Comparison of ENCODE assay signal across 8 cellular contexts in the genomic region with DNA sequence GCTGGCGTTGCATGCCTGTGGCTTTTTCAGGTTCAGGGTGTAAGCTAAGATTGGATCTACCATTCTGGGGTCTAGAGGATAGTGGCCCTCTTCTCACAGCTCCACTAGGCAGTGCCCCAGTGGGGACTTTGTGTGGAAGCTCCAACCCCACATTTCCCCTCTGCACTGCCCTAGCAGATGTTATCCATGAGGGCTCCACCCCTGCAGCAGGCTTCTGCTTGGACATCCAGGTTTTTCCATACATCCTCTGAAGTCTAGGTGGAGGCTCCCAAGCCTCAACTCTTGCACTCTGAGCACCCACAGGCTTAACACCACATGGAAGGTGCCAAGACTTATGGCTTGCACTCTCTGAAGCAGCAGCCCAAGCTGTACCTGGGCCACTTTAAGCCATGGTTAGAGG.
"Had no signal": no experiment of that assay in that cellular context is flagged by ENCODE, and none has a peak within 500 bp of the region (broad histone marks: within the 10 kb centered on the region; RNA-seq: fewer than 3 reads in every experiment).

No MANE protein-coding gene starts in this region.

- FAIRE-seq: G401.6, GM12878, GM12891, GM12892, GM18507, GM19239 had no signal

- DNase-seq: GDM1, GF-D8 had no signal

- H3K4me3 ChIP-seq: GM12878 had no signal

- ATAC-seq: GM12878 had no signal
